ENCODE assay signal across 1 cellular context in genomic region chr16:85420501-85421337, GRCh38.
TF ChIP-seq lines count a peak whose summit lies in the region.

No MANE protein-coding gene starts in this region.

TF ChIP-seq in HepG2, 621 proteins besides CTCF, POLR2A, EP300 and RAD21 (continued from another document and continues in another):
- TF ChIP-seq NR2C2 (CRISPR knock-in tag; IDR thresholded peaks at IDR 0.05; ENCODE audit: borderline replicate concordance), result no peak
- 0 out of 2 replicates have a peak, but pooled peaks have one; percentile 41 for TF ChIP-seq ZNF639 (CRISPR knock-in tag; conservative IDR thresholded peaks at IDR 0.05)
- TF ChIP-seq ZNF432 (CRISPR knock-in tag; IDR thresholded peaks at IDR 0.05; ENCODE audit: borderline replicate concordance), result no peak
- TF ChIP-seq ZNF282 (IDR thresholded peaks at IDR 0.05; ENCODE audit: partially characterized antibody), result no peak
- no peak for TF ChIP-seq ZBTB7A (CRISPR knock-in tag; IDR thresholded peaks at IDR 0.05)
- TF ChIP-seq ZNF460 (CRISPR knock-in tag; IDR thresholded peaks at IDR 0.05; ENCODE audit: borderline replicate concordance), result no peak
- no peak for TF ChIP-seq FOXM1 (CRISPR knock-in tag; IDR thresholded peaks at IDR 0.05)
- TF ChIP-seq ZNF275 (CRISPR knock-in tag; IDR thresholded peaks at IDR 0.05; ENCODE audit: borderline replicate concordance), result peak; percentile 43; the same call in 1 of the 2 replicates
- peak; percentile 65; the same call in 1 of the 2 replicates for TF ChIP-seq FOXK1 (CRISPR knock-in tag; IDR thresholded peaks at IDR 0.05; ENCODE audit: borderline replicate concordance, low read depth)
- TF ChIP-seq GTF2F1 (IDR thresholded peaks at IDR 0.05; ENCODE audit: low read length), result 0 out of 2 replicates have a peak, but pooled peaks have one; percentile 41
- peak; percentile 91 for TF ChIP-seq YY1 (IDR thresholded peaks at IDR 0.05; ENCODE audit: insufficient read depth, insufficient replicate concordance, low read depth, low read length)
- peak; percentile 19; the same call in 1 of the 2 replicates for TF ChIP-seq ZNF121 (CRISPR knock-in tag; IDR thresholded peaks at IDR 0.05)
- TF ChIP-seq HMG20B (CRISPR knock-in tag; conservative IDR thresholded peaks at IDR 0.05), result peak; percentile 76; the same call in 1 of the 2 replicates
- no peak for TF ChIP-seq TBP (CRISPR knock-in tag; IDR thresholded peaks at IDR 0.05)
- no peak for TF ChIP-seq MLLT10 (CRISPR knock-in tag; IDR thresholded peaks at IDR 0.05)
- TF ChIP-seq MAX (IDR thresholded peaks at IDR 0.05), result peak; percentile 92
- TF ChIP-seq ELF1 (CRISPR knock-in tag; IDR thresholded peaks at IDR 0.05), result no peak; the same call in 1 of the 2 replicates
- TF ChIP-seq ARNT2 (CRISPR knock-in tag; IDR thresholded peaks at IDR 0.05; ENCODE audit: low read depth), result 0 out of 2 replicates have a peak, but pooled peaks have one; percentile 22
- no peak for TF ChIP-seq ZSCAN30 (CRISPR knock-in tag; IDR thresholded peaks at IDR 0.05)
- TF ChIP-seq CC2D1A (CRISPR knock-in tag; IDR thresholded peaks at IDR 0.05), result no peak
- TF ChIP-seq BRD4 (CRISPR knock-in tag; IDR thresholded peaks at IDR 0.05), result no peak
- TF ChIP-seq ZNF383 (CRISPR knock-in tag; IDR thresholded peaks at IDR 0.05; ENCODE audit: borderline replicate concordance), result no peak
- TF ChIP-seq ISL2 (CRISPR knock-in tag; IDR thresholded peaks at IDR 0.05), result peak; percentile 57
- TF ChIP-seq NFYC (CRISPR knock-in tag; IDR thresholded peaks at IDR 0.05), result 0 out of 2 replicates have a peak, but pooled peaks have one; percentile 10
- TF ChIP-seq HNRNPLL (IDR thresholded peaks at IDR 0.05; ENCODE audit: low read depth, low read length, poor library complexity, severe bottlenecking), result peak; percentile 49
- TF ChIP-seq GABPB1 (CRISPR knock-in tag; IDR thresholded peaks at IDR 0.05), result peak; percentile 80; the same call in 1 of the 2 replicates
- TF ChIP-seq, protein P1, sequence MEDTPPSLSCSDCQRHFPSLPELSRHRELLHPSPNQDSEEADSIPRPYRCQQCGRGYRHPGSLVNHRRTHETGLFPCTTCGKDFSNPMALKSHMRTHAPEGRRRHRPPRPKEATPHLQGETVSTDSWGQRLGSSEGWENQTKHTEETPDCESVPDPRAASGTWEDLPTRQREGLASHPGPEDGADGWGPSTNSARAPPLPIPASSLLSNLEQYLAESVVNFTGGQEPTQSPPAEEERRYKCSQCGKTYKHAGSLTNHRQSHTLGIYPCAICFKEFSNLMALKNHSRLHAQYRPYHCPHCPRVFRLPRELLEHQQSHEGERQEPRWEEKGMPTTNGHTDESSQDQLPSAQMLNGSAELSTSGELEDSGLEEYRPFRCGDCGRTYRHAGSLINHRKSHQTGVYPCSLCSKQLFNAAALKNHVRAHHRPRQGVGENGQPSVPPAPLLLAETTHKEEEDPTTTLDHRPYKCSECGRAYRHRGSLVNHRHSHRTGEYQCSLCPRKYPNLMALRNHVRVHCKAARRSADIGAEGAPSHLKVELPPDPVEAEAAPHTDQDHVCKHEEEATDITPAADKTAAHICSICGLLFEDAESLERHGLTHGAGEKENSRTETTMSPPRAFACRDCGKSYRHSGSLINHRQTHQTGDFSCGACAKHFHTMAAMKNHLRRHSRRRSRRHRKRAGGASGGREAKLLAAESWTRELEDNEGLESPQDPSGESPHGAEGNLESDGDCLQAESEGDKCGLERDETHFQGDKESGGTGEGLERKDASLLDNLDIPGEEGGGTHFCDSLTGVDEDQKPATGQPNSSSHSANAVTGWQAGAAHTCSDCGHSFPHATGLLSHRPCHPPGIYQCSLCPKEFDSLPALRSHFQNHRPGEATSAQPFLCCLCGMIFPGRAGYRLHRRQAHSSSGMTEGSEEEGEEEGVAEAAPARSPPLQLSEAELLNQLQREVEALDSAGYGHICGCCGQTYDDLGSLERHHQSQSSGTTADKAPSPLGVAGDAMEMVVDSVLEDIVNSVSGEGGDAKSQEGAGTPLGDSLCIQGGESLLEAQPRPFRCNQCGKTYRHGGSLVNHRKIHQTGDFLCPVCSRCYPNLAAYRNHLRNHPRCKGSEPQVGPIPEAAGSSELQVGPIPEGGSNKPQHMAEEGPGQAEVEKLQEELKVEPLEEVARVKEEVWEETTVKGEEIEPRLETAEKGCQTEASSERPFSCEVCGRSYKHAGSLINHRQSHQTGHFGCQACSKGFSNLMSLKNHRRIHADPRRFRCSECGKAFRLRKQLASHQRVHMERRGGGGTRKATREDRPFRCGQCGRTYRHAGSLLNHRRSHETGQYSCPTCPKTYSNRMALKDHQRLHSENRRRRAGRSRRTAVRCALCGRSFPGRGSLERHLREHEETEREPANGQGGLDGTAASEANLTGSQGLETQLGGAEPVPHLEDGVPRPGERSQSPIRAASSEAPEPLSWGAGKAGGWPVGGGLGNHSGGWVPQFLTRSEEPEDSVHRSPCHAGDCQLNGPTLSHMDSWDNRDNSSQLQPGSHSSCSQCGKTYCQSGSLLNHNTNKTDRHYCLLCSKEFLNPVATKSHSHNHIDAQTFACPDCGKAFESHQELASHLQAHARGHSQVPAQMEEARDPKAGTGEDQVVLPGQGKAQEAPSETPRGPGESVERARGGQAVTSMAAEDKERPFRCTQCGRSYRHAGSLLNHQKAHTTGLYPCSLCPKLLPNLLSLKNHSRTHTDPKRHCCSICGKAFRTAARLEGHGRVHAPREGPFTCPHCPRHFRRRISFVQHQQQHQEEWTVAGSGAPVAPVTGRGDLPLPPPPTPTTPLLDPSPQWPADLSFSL (CRISPR knock-in tag; IDR thresholded peaks at IDR 0.05), result no peak
- no peak for TF ChIP-seq KLF6 (CRISPR knock-in tag; IDR thresholded peaks at IDR 0.05)
- TF ChIP-seq EEA1 (CRISPR knock-in tag; IDR thresholded peaks at IDR 0.05; ENCODE audit: borderline replicate concordance), result peak; percentile 74; the same call in 1 of the 2 replicates
- no peak for TF ChIP-seq XBP1 (CRISPR knock-in tag; IDR thresholded peaks at IDR 0.05)
- TF ChIP-seq, protein P2, sequence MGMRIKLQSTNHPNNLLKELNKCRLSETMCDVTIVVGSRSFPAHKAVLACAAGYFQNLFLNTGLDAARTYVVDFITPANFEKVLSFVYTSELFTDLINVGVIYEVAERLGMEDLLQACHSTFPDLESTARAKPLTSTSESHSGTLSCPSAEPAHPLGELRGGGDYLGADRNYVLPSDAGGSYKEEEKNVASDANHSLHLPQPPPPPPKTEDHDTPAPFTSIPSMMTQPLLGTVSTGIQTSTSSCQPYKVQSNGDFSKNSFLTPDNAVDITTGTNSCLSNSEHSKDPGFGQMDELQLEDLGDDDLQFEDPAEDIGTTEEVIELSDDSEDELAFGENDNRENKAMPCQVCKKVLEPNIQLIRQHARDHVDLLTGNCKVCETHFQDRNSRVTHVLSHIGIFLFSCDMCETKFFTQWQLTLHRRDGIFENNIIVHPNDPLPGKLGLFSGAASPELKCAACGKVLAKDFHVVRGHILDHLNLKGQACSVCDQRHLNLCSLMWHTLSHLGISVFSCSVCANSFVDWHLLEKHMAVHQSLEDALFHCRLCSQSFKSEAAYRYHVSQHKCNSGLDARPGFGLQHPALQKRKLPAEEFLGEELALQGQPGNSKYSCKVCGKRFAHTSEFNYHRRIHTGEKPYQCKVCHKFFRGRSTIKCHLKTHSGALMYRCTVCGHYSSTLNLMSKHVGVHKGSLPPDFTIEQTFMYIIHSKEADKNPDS (CRISPR knock-in tag; IDR thresholded peaks at IDR 0.05), result 0 out of 2 replicates have a peak, but pooled peaks have one; percentile 14
- no peak for TF ChIP-seq FOXP4 (CRISPR knock-in tag; IDR thresholded peaks at IDR 0.05)
- TF ChIP-seq ZEB1 (IDR thresholded peaks at IDR 0.05; ENCODE audit: insufficient replicate concordance, low read depth), result no peak
- peak; percentile 66; the same call in 1 of the 2 replicates for TF ChIP-seq ZKSCAN1 (IDR thresholded peaks at IDR 0.05; ENCODE audit: low read length)
- TF ChIP-seq ZFY (CRISPR knock-in tag; IDR thresholded peaks at IDR 0.05), result peak; percentile 66
- TF ChIP-seq ATF7-NPFF (CRISPR knock-in tag; IDR thresholded peaks at IDR 0.05; ENCODE audit: low read depth), result no peak
- no peak for TF ChIP-seq ZNF552 (CRISPR knock-in tag; IDR thresholded peaks at IDR 0.05; ENCODE audit: borderline replicate concordance)
- TF ChIP-seq MED13 (CRISPR knock-in tag; IDR thresholded peaks at IDR 0.05), result no peak
- peak; percentile 77 for TF ChIP-seq ZNF709 (CRISPR knock-in tag; IDR thresholded peaks at IDR 0.05)
- peak; percentile 80; the same call in 1 of the 2 replicates for TF ChIP-seq ZNF235 (CRISPR knock-in tag; IDR thresholded peaks at IDR 0.05; ENCODE audit: borderline replicate concordance)
- TF ChIP-seq ZNF512B (CRISPR knock-in tag; IDR thresholded peaks at IDR 0.05; ENCODE audit: borderline replicate concordance), result peak; percentile 71; the same call in 1 of the 2 replicates
- 0 out of 2 replicates have a peak, but pooled peaks have one; percentile 28 for TF ChIP-seq DMAP1 (CRISPR knock-in tag; IDR thresholded peaks at IDR 0.05)
- TF ChIP-seq, protein P3, sequence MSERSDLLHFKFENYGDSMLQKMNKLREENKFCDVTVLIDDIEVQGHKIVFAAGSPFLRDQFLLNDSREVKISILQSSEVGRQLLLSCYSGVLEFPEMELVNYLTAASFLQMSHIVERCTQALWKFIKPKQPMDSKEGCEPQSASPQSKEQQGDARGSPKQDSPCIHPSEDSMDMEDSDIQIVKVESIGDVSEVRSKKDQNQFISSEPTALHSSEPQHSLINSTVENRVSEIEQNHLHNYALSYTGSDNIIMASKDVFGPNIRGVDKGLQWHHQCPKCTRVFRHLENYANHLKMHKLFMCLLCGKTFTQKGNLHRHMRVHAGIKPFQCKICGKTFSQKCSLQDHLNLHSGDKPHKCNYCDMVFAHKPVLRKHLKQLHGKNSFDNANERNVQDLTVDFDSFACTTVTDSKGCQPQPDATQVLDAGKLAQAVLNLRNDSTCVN (CRISPR knock-in tag; IDR thresholded peaks at IDR 0.05; ENCODE audit: borderline replicate concordance), result peak; percentile 44; the same call in 1 of the 2 replicates
- TF ChIP-seq U2AF1 (optimal IDR thresholded peaks at IDR 0.05; ENCODE audit: low read depth, low read length), result peak; percentile 93
- TF ChIP-seq ATAD3A (CRISPR knock-in tag; IDR thresholded peaks at IDR 0.05), result no peak
- TF ChIP-seq ZNF251 (CRISPR knock-in tag; IDR thresholded peaks at IDR 0.05), result no peak
- TF ChIP-seq ATM (IDR thresholded peaks at IDR 0.05; ENCODE audit: borderline replicate concordance), result no peak
- no peak for TF ChIP-seq SATB2 (CRISPR knock-in tag; IDR thresholded peaks at IDR 0.05)
- TF ChIP-seq ZNF598 (CRISPR knock-in tag; IDR thresholded peaks at IDR 0.05; ENCODE audit: borderline replicate concordance), result peak; percentile 55; the same call in 1 of the 2 replicates
- peak; percentile 94; the same call in 1 of the 2 replicates for TF ChIP-seq ZNF451 (CRISPR knock-in tag; IDR thresholded peaks at IDR 0.05)
- peak; percentile 59; the same call in 1 of the 2 replicates for TF ChIP-seq KMT2A (CRISPR knock-in tag; IDR thresholded peaks at IDR 0.05)
- TF ChIP-seq SIX1 (CRISPR knock-in tag; IDR thresholded peaks at IDR 0.05; ENCODE audit: borderline replicate concordance), result no peak
- peak; percentile 76; the same call in 1 of the 2 replicates for TF ChIP-seq ZNF776 (CRISPR knock-in tag; IDR thresholded peaks at IDR 0.05)
